Comparison of ENCODE assay signal across 8 cellular contexts in the genomic region with DNA sequence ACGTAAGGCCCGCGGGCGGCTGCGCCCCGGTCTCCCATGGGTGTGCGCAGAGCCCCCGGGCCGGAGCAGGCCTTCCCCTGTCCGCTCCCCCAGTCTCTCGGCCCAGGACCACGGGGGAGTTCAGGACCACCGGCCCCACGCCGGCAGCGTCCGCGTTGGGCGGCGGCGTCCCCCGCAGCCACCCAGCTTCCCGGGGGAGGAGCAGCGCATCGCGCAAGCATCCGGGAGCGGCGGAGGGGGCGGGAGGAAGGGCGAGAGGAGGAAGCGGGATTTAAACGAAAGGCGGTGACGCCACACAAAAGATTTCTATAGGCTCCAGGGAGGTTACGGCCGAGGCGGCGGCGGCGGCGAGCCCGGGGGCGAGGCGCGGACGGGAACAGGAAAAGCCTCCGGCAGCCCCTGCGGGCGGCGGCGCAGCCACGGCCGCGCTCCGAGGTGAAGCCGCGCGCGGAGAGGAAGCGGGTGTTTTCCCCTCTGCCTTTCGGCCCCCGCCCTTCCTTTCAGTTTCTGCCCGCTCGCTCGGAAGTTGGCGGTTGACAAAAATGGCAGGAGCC. TPM values are rescaled to one million over a fixed set of nuclear protein-coding genes. Genes with fewer than 3 reads are reported as not detected.
DNase-seq lines count a peak whose midpoint lies in the region; ATAC-seq and TF ChIP-seq lines count a peak whose summit lies in the region.

TSS of gene TLNRD1 (plus strand) at position 298 of the 554 bp plus-strand sequence. CDS start 1,349 bp downstream, outside the sequence.

- H3K27me3 ChIP-seq in right lobe of liver, result no peaks in the 10 kb centered on the region

- peaks cover 0 to 35% (median 12%) of the 10 kb centered on the region in 4 donors for H3K4me1 ChIP-seq in right lobe of liver

- no peaks in the 10 kb centered on the region for H3K36me3 ChIP-seq in right lobe of liver

- WGBS in right lobe of liver (ENCODE audit: insufficient coverage, low coverage, low lambda C conversion rate, missing lambda C conversion rate), result 0% methylated on average over 9 of the region's 67 CpGs

- no peaks in the 10 kb centered on the region for H3K9me3 ChIP-seq in right lobe of liver

- intact Hi-C loops in right lobe of liver (cut with DNase I), result no loop called here

- DNase-seq in NCI-H748 treated with DMSO at 0.1 percent for 48 hours (lab: John Stamatoyannopoulos, UW) (peak; percentile 48), dermis microvascular lymphatic vessel endothelial cell (ENCODE audit: low read depth in 2 of 2) (peak; percentile 74 to 96), right lobe of liver (peak; percentile 90 to 94 (median 92))
- DNase-seq in activated CD4-positive, alpha-beta T cell treated with anti-CD3 and anti-CD28 coated beads, Interleukin-2, amount 50 U/mL, for 48 hours, result peak; percentile 85 to 88
- peak; percentile 82 for DNase-seq in stimulated activated CD4-positive, alpha-beta T cell treated with anti-CD3 and anti-CD28 coated beads, Interleukin-4, amount 100 ng/mL, for 24 hours

- H3K4me3 ChIP-seq in right lobe of liver, result peak within 1 kb of the TSS; percentile 77 to 96 (median 85)

- ATAC-seq in GM19395 (IDR thresholded peaks at IDR 0.05; ENCODE audit: unreplicated experiment) (peak; percentile 65), HG03558 (IDR thresholded peaks at IDR 0.05; ENCODE audit: extremely low read depth, unreplicated experiment) (peak; percentile 20), right lobe of liver (peak; percentile 77 to 82 (median 78))

- H3K27ac ChIP-seq in C4-2B (peak within 1 kb of the TSS; percentile 100), right lobe of liver (peak within 1 kb of the TSS; percentile 91 to 97 (median 96))

- TF ChIP-seq POLR2A in right lobe of liver (IDR thresholded peaks at IDR 0.05), result peak; percentile 94

- TF ChIP-seq CTCF in C4-2B (conservative IDR thresholded peaks at IDR 0.05) (no peak), right lobe of liver (IDR thresholded peaks at IDR 0.05) (no peak)

RNA-seq across cellular contexts. Expression of gene TLNRD1, which starts in this region (rescaled TPM):
- total RNA-seq in dermis microvascular lymphatic vessel endothelial cell, result 8.0 and 12.0 TPM in 2 replicates
- total RNA-seq in right lobe of liver, result 1 to 10 TPM; 3.0 to 7.4 (median 5.5) TPM

Comparison
In these comparisons a context has a peak if more than half of its experiments do, and no peak if none do; other contexts are left out.
1. Peak in every context shown above with its lines: DNase-seq, ATAC-seq, H3K4me3 ChIP-seq and H3K27ac ChIP-seq.
2. ATAC-seq: peak in every context shown above with its lines; median percentile 78 in right lobe of liver; 65 in GM19395; 20 in HG03558.